In the genomic region with DNA sequence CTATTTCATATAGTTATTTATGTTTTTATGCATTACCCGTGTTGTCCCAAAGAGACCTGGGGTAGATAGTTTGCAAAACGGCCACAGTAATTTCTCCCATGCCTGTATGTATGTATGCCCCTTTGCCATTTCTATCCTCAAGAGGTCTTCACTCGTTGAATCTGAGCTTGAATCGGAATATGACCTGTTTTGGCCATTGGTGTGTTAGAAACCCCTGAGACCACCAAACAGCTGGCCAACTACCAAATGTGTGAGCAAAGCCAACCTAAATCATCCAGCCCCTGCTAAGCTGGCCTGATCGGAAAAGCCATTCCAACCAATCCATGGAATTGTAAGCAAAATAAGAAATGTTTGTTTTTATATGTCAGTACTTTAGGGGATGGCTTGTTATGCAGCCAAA, we compare ENCODE assay signal across 23 cellular contexts.
"Had no signal": no experiment of that assay in that cellular context is flagged by ENCODE, and none has a peak within 500 bp of the region (broad histone marks: within the 10 kb centered on the region; RNA-seq: fewer than 3 reads in every experiment).

No MANE protein-coding gene starts in this region.

- H3K27me3 ChIP-seq: hepatocyte, ovary, stomach, tibial artery, uterus had no signal

- H3K27ac Mint-ChIP-seq: memory B cell; naive thymus-derived CD4-positive, alpha-beta T cell; natural killer cell treated with Interleukin-12 subunit alpha and Interleukin-12 subunit beta and Interleukin-15 and Interleukin-18, amount 100 ng/mL, for 72 hours; progenitor cell of endocrine pancreas; stimulated activated naive B cell treated with anti-CD40 and anti-IgM and Interleukin-4, amounts not matched to agents 10 μg/mL and 1 μg/mL and 100 μg/mL, for 72 hours; type B pancreatic cell had no signal

- H3K27ac ChIP-seq: hepatocyte, left ventricle myocardium inferior, ovary, skin epidermis, stomach, thoracic aorta, tibial artery, uterus had no signal

- DNase-seq: islet precursor cell; left ventricle myocardium inferior; midbrain; mucosa of descending colon; naive thymus-derived CD4-positive, alpha-beta T cell; ovary; right cardiac atrium; stimulated activated CD4-positive, alpha-beta T cell treated with anti-CD3 and anti-CD28 coated beads, Interleukin-12 subunit alpha, Interleukin-12 subunit beta, amount 100 ng/mL, for 4 hours; stimulated activated CD4-positive, alpha-beta T cell treated with anti-CD3 and anti-CD28 coated beads, Interleukin-15, amount 100 ng/mL, for 24 hours; stimulated activated CD4-positive, alpha-beta T cell treated with anti-CD3 and anti-CD28 coated beads, Interleukin-2, amount 100 ng/mL, for 24 hours; stimulated activated CD4-positive, alpha-beta T cell treated with anti-CD3 and anti-CD28 coated beads, Interleukin-4, amount 100 ng/mL, for 1 hour; stimulated activated naive B cell treated with anti-CD40 and anti-IgM and Interleukin-4, amounts not matched to agents 10 μg/mL and 1 μg/mL and 100 μg/mL, for 72 hours; stimulated activated naive CD8-positive, alpha-beta T cell treated with anti-CD3 and anti-CD28 coated beads, Interleukin-15, Interleukin-2, amounts not matched to agents 100 U/mL and 50 U/mL, for 24 hours; stomach; tibial artery; uterus had no signal

- H3K9me3 ChIP-seq: left ventricle myocardium inferior, mucosa of descending colon, ovary, stomach, thoracic aorta, tibial artery, uterus had no signal

- H3K4me3 Mint-ChIP-seq: memory B cell; naive thymus-derived CD4-positive, alpha-beta T cell; natural killer cell treated with Interleukin-12 subunit alpha and Interleukin-12 subunit beta and Interleukin-15 and Interleukin-18, amount 100 ng/mL, for 72 hours; stimulated activated naive B cell treated with anti-CD40 and anti-IgM and Interleukin-4, amounts not matched to agents 10 μg/mL and 1 μg/mL and 100 μg/mL, for 72 hours; type B pancreatic cell had no signal

- H3K79me2 ChIP-seq: hepatocyte had no signal

- H3K36me3 Mint-ChIP-seq: memory B cell; natural killer cell treated with Interleukin-12 subunit alpha and Interleukin-12 subunit beta and Interleukin-15 and Interleukin-18, amount 100 ng/mL, for 72 hours; stimulated activated naive B cell treated with anti-CD40 and anti-IgM and Interleukin-4, amounts not matched to agents 10 μg/mL and 1 μg/mL and 100 μg/mL, for 72 hours; type B pancreatic cell had no signal

- H3K36me3 ChIP-seq: left ventricle myocardium inferior, ovary, stomach, thoracic aorta, tibial artery, uterus had no signal

- H3K4me3 ChIP-seq: hepatocyte, left ventricle myocardium inferior, mucosa of descending colon, ovary, skin epidermis, stomach, thoracic aorta, tibial artery, uterus had no signal

- H3K27me3 Mint-ChIP-seq: natural killer cell treated with Interleukin-12 subunit alpha and Interleukin-12 subunit beta and Interleukin-15 and Interleukin-18, amount 100 ng/mL, for 72 hours; type B pancreatic cell had no signal

- H3K9me3 Mint-ChIP-seq: memory B cell; natural killer cell treated with Interleukin-12 subunit alpha and Interleukin-12 subunit beta and Interleukin-15 and Interleukin-18, amount 100 ng/mL, for 72 hours; stimulated activated naive B cell treated with anti-CD40 and anti-IgM and Interleukin-4, amounts not matched to agents 10 μg/mL and 1 μg/mL and 100 μg/mL, for 72 hours; type B pancreatic cell had no signal

- H3K4me1 ChIP-seq: uterus had no signal

- H2AFZ ChIP-seq: hepatocyte had no signal

- H3K4me2 ChIP-seq: hepatocyte had no signal
